In genomic region chr10:98534046-98534445, GRCh38 we compare ENCODE assay signal across 13 cellular contexts.
"Had no signal": no experiment of that assay in that cellular context is flagged by ENCODE, and none has a peak within 500 bp of the region (broad histone marks: within the 10 kb centered on the region; RNA-seq: fewer than 3 reads in every experiment).

No MANE protein-coding gene starts in this region.

- H3K27ac ChIP-seq: cardiac muscle cell, ovary, psoas muscle, vagina had no signal

- H3K36me3 ChIP-seq: cardiac muscle cell, ovary, vagina had no signal

- H3K9me3 ChIP-seq: mucosa of descending colon, ovary, psoas muscle, vagina had no signal

- H3K27me3 ChIP-seq: cardiac muscle cell, ovary, vagina had no signal

- H3K4me1 ChIP-seq: psoas muscle had no signal

- H3K4me3 ChIP-seq: cardiac muscle cell, mucosa of descending colon, ovary, psoas muscle, skin epidermis, vagina had no signal

- DNase-seq: activated CD4-positive, alpha-beta T cell treated with anti-CD3 and anti-CD28 coated beads, Interleukin-2, amount 50 U/mL, for 4 hours; amniotic stem cell; effector memory CD8-positive, alpha-beta T cell; mucosa of descending colon; natural killer cell; ovary; psoas muscle; right cardiac atrium; stimulated activated naive CD8-positive, alpha-beta T cell treated with anti-CD3 and anti-CD28 coated beads, Interleukin-15, amount 100 ng/mL, for 72 hours; trophoblast cell had no signal
